In the genomic region with DNA sequence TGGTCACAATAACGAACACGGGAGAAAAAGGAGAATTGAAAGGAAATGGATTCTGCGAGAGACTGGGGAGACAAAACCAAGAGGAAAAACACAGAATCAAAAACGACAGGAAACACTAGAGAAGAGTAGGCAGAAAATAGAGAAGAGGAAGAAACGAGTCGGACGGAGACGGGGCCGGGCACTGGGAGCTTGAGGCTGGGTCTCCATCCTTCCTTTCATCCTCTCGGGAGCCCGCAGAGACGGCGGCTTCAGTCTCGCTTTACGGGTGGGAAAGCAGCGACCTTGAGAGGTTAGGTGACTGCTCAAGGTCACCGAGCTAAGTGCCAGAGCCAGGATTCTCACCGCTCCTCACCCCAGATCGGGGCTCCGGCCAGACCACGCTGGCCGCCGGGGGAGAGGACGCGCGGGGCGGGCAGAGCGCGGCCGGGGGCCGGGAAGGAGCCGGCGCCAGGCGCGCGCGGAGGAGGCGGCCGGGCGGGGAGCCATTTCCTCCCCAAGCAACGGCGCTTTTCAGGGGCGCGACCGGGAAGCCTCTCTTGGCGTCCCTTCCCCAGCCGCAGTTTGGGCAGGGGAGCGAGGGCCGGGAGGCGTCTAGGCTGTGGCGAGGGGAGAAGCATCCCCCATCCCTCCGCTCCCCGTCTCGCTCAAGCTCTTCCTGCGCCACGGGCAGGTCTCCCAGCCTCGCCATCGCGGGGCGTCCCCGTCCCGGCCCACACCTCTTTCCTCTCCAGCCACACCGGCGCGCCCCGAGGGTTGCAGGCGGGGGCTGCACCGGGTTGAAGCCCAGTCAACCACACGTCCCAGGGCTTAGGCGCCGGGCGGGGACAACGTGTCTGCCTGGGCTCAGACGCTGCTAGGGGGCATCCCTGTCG, we compare ENCODE assay signal across 8 cellular contexts. TPM values are rescaled to one million over a fixed set of nuclear protein-coding genes. Genes with fewer than 3 reads are reported as not detected.
DNase-seq lines count a peak whose midpoint lies in the region; ATAC-seq and TF ChIP-seq lines count a peak whose summit lies in the region.

No MANE protein-coding gene starts in this region.

- H3K4me3 ChIP-seq in BLaER1 = peak overlapping the region; percentile 73
- H3K4me3 ChIP-seq in SJCRH30 = peak overlapping the region; percentile 54
- peak overlapping the region; percentile 70 to 73 for H3K4me3 ChIP-seq in ascending aorta
- H3K4me3 ChIP-seq in hepatocyte = peak overlapping the region; percentile 44

- H3K4me2 ChIP-seq in BLaER1 (peak overlapping the region; percentile 74), hepatocyte (peak overlapping the region; percentile 87)

- 2% methylated on average over 57 of the region's 75 CpGs for whole genome bisulfite sequencing in hepatocyte (ENCODE audit: low lambda C conversion rate, missing lambda C conversion rate)

- H3K27me3 ChIP-seq in BLaER1 = no peaks in the 10 kb centered on the region
- no peaks in the 10 kb centered on the region for H3K27me3 ChIP-seq in SJCRH30
- no peaks in the 10 kb centered on the region for H3K27me3 ChIP-seq in ascending aorta
- peaks cover 73% of the 10 kb centered on the region for H3K27me3 ChIP-seq in hepatocyte

- H4K20me1 ChIP-seq in BLaER1 (no peaks in the 10 kb centered on the region), hepatocyte (ENCODE audit: insufficient read depth, poor library complexity, severe bottlenecking) (no peaks in the 10 kb centered on the region)

- H3K4me1 ChIP-seq in BLaER1 = 0 out of 2 replicates have a peak, but pooled peaks cover 4% of the 10 kb centered on the region
- H3K4me1 ChIP-seq in SJCRH30 = no peaks in the 10 kb centered on the region
- H3K4me1 ChIP-seq in ascending aorta = peaks cover 0 to 2% of the 10 kb centered on the region in 2 donors
- peaks cover 6% of the 10 kb centered on the region for H3K4me1 ChIP-seq in hepatocyte (ENCODE audit: insufficient read depth)

- no peaks in the 10 kb centered on the region for H3K79me2 ChIP-seq in hepatocyte

- H2AFZ ChIP-seq in hepatocyte = peak overlapping the region; percentile 86

- H3K27ac ChIP-seq in BLaER1 = peak overlapping the region; percentile 55
- 0 out of 2 replicates have a peak overlapping the region, but pooled peaks have one; percentile 29 for H3K27ac ChIP-seq in SJCRH30
- H3K27ac ChIP-seq in ascending aorta = peak overlapping the region; percentile 62 to 69
- H3K27ac ChIP-seq in hepatocyte = peak overlapping the region; percentile 90

- H3K36me3 ChIP-seq in BLaER1 (no peaks in the 10 kb centered on the region), SJCRH30 (no peaks in the 10 kb centered on the region), ascending aorta (no peaks in the 10 kb centered on the region), hepatocyte (replicated peaks; ENCODE audit: insufficient read depth, low read depth) (no peaks in the 10 kb centered on the region)

- intact Hi-C loops in ascending aorta (cut with DNase I) = no loop called here

- no peaks in the 10 kb centered on the region for H3K9me2 ChIP-seq in hepatocyte (replicated peaks; ENCODE audit: insufficient read depth)

- H3K9me3 ChIP-seq in BLaER1 = no peaks in the 10 kb centered on the region
- no peaks in the 10 kb centered on the region for H3K9me3 ChIP-seq in SJCRH30 (replicated peaks)
- H3K9me3 ChIP-seq in ascending aorta = no peaks in the 10 kb centered on the region
- H3K9me3 ChIP-seq in hepatocyte (ENCODE audit: low read depth) = no peaks in the 10 kb centered on the region

- H3K9ac ChIP-seq in BLaER1 = peak overlapping the region; percentile 72

- ATAC-seq in GM18909 (IDR thresholded peaks at IDR 0.05; ENCODE audit: poor library complexity, unreplicated experiment) (peak; percentile 78), HG03175 (IDR thresholded peaks at IDR 0.05; ENCODE audit: unreplicated experiment) (peak; percentile 66)

- DNase-seq in SJCRH30 (peak; percentile 26 to 42), ascending aorta (ENCODE audit: low spot score in 2 of 2) (peak in 1 of 2 donors; percentile 64), hepatocyte (ENCODE audit: low spot score) (peak; percentile 38), retina (peak; percentile 88), 8988T (no peak)

- TF ChIP-seq CTCF in ascending aorta (IDR thresholded peaks at IDR 0.05) (no peak), hepatocyte (IDR thresholded peaks at IDR 0.05; ENCODE audit: poor library complexity) (peak; percentile 33)

RNA-seq across cellular contexts. Expression of a gene that starts 24.0 kb away (rescaled TPM):
- total RNA-seq in SJCRH30 (2014; rRNA removed; shearing (Covaris generic)) = 54.4 and 61.0 TPM in 2 replicates
- total RNA-seq in ascending aorta = 18.3 TPM
- total RNA-seq in hepatocyte = 34.8 and 40.3 TPM in 2 replicates
- polyA plus RNA-seq in hepatocyte = 21.2 and 21.5 TPM in 2 replicates

Comparison
In these comparisons a context has a peak if more than half of its experiments do, and no peak if none do; other contexts are left out.
1. H3K27ac ChIP-seq: peak in every context shown above with its lines; median percentile 90 in hepatocyte; 66 in ascending aorta; 55 in BLaER1; 29 in SJCRH30.